In genomic region chr19:49378501-49378900, GRCh38 we compare ENCODE assay signal across 37 cellular contexts. TPM values are rescaled to one million over a fixed set of nuclear protein-coding genes. Genes with fewer than 3 reads are reported as not detected.
"Had no signal": no experiment of that assay in that cellular context is flagged by ENCODE, and none has a peak within 500 bp of the region (broad histone marks: within the 10 kb centered on the region; RNA-seq: fewer than 3 reads in every experiment).

No MANE protein-coding gene starts in this region.

- H3K36me3 Mint-ChIP-seq: activated CD4-positive, alpha-beta memory T cell treated with anti-CD3 and anti-CD28 coated beads for 36 hours had no signal

- ATAC-seq: activated CD8-positive, alpha-beta T cell treated with anti-CD3 and anti-CD28 coated beads for 36 hours; activated naive CD4-positive, alpha-beta T cell treated with anti-CD3 and anti-CD28 coated beads, Interleukin-2, amount 50 U/mL, for 72 hours; activated T-cell treated with anti-CD3 and anti-CD28 coated beads, Interleukin-2, amount 50 U/mL, for 4 hours; body of pancreas had no signal

- H3K4me3 ChIP-seq: adrenal gland, body of pancreas, breast epithelium had no signal

- H3K36me3 ChIP-seq: adrenal gland, brain microvascular endothelial cell, breast epithelium had no signal

- H3K4me3 Mint-ChIP-seq: activated B cell treated with CpG ODN at 0.5 μM for 24 hours; activated CD4-positive, alpha-beta memory T cell treated with anti-CD3 and anti-CD28 coated beads for 36 hours; activated CD4-positive, alpha-beta T cell treated with anti-CD3 and anti-CD28 coated beads, Interleukin-2, amount 10 ng/mL, durations not matched to agents 24 days and 14 days; activated CD8-positive, alpha-beta T cell treated with anti-CD3 and anti-CD28 coated beads for 36 hours; activated naive CD8-positive, alpha-beta T cell treated with anti-CD3 and anti-CD28 coated beads for 36 hours; activated T-cell treated with anti-CD3 and anti-CD28 coated beads, Interleukin-2, amount 50 U/mL, for 4 hours; T-helper 1 cell treated with Interleukin-12 subunit alpha and Interleukin-12 subunit beta and Interleukin-4 antibody, amounts not matched to agents 30 μg/mL and 1 μg/mL, for 36 hours; T-helper 2 cell treated with Interferon-gamma antibody and Interleukin-4, amounts not matched to agents 5 μg/mL and 100 μg/mL, for 36 hours had no signal

- H3K27me3 Mint-ChIP-seq: activated B cell treated with CpG ODN at 0.5 μM for 24 hours had no signal

- H3K4me1 ChIP-seq: adrenal gland, body of pancreas, breast epithelium had no signal

- H3K27ac ChIP-seq: adrenal gland, body of pancreas, brain microvascular endothelial cell, breast epithelium, VCaP had no signal

- FAIRE-seq: astrocyte, TTC549 had no signal

- H3K4me1 Mint-ChIP-seq: activated B cell treated with CpG ODN at 0.5 μM for 24 hours; activated CD4-positive, alpha-beta T cell treated with anti-CD3 and anti-CD28 coated beads, Interleukin-2, amount 10 ng/mL, durations not matched to agents 24 days and 14 days; activated naive CD8-positive, alpha-beta T cell treated with anti-CD3 and anti-CD28 coated beads for 36 hours had no signal

- DNase-seq: activated B cell treated with CpG ODN at 0.5 μM for 24 hours; activated CD4-positive, alpha-beta memory T cell treated with anti-CD3 and anti-CD28 coated beads for 36 hours; activated CD4-positive, alpha-beta T cell treated with anti-CD3 and anti-CD28 coated beads for 4 hours; activated CD4-positive, alpha-beta T cell treated with anti-CD3 and anti-CD28 coated beads, Interleukin-2, amount 10 ng/mL, durations not matched to agents 24 days and 14 days; activated CD4-positive, alpha-beta T cell treated with anti-CD3 and anti-CD28 coated beads, Interleukin-2, amount 50 U/mL, for 1 hour; activated CD4-positive, alpha-beta T cell treated with anti-CD3 and anti-CD28 coated beads, Interleukin-2, amount 50 U/mL, for 4 hours; activated CD4-positive, CD25-positive, alpha-beta regulatory T cell treated with anti-CD3 and anti-CD28 coated beads, Interleukin-2, amount 50 U/mL, for 72 hours; activated CD8-positive, alpha-beta memory T cell treated with anti-CD3 and anti-CD28 coated beads, Interleukin-2, amount 50 U/mL, for 4 hours; activated CD8-positive, alpha-beta T cell treated with anti-CD3 and anti-CD28 coated beads for 36 hours; activated effector memory CD4-positive, alpha-beta T cell treated with Interleukin-2 at 50 U/mL for 16 hours; activated gamma-delta T cell; activated naive CD4-positive, alpha-beta T cell treated with anti-CD3 and anti-CD28 coated beads, Interleukin-2, amount 50 U/mL, for 16 hours; activated naive CD4-positive, alpha-beta T cell treated with Interleukin-2 at 50 U/mL for 16 hours; activated naive CD8-positive, alpha-beta T cell treated with anti-CD3 and anti-CD28 coated beads for 36 hours; activated T-cell treated with anti-CD3 and anti-CD28 coated beads for 4 hours; activated T-cell treated with anti-CD3 and anti-CD28 coated beads, Interleukin-2, amount 50 U/mL, for 1 hour; activated T-cell treated with anti-CD3 and anti-CD28 coated beads, Interleukin-2, amount 50 U/mL, for 4 hours; adrenal gland; amniotic stem cell; aorta; body of pancreas; brain microvascular endothelial cell; central memory CD4-positive, alpha-beta T cell; T-helper 1 cell; T-helper 2 cell; T-helper 9 cell had no signal

- H3K27ac Mint-ChIP-seq: activated B cell treated with CpG ODN at 0.5 μM for 24 hours; activated CD4-positive, alpha-beta memory T cell treated with anti-CD3 and anti-CD28 coated beads for 36 hours; activated CD4-positive, alpha-beta T cell treated with anti-CD3 and anti-CD28 coated beads, Interleukin-2, amount 10 ng/mL, durations not matched to agents 24 days and 14 days; activated CD8-positive, alpha-beta T cell treated with anti-CD3 and anti-CD28 coated beads for 36 hours; activated naive CD4-positive, alpha-beta T cell treated with anti-CD3 and anti-CD28 coated beads, Interleukin-2, amount 50 U/mL, for 72 hours; activated naive CD8-positive, alpha-beta T cell treated with anti-CD3 and anti-CD28 coated beads for 36 hours; activated T-helper 2 cell treated with anti-CD3 and anti-CD28 coated beads, Interferon-gamma antibody, Interleukin-2, Interleukin-4, amounts not matched to agents 10 μg/mL and 5 μg/mL and 100 μg/mL, durations not matched to agents 14 hours and 24 hours and 36 hours; T-helper 1 cell treated with Interleukin-12 subunit alpha and Interleukin-12 subunit beta and Interleukin-4 antibody, amounts not matched to agents 30 μg/mL and 1 μg/mL, for 36 hours; T-helper 2 cell treated with Interferon-gamma antibody and Interleukin-4, amounts not matched to agents 5 μg/mL and 100 μg/mL, for 36 hours had no signal

- H3K9me3 ChIP-seq: body of pancreas had no signal

- H3K27me3 ChIP-seq: adrenal gland, body of pancreas, breast epithelium had no signal

RNA-seq across cellular contexts. Expression of gene KASH5, which starts 9.5 kb away (rescaled TPM):
- total RNA-seq: activated CD4-positive, alpha-beta T cell treated with anti-CD3 and anti-CD28 coated beads, Interleukin-2, amount 10 ng/mL, durations not matched to agents 24 days and 14 days; aorta; astrocyte; cardiac septum; cerebellum had no signal
- polyA plus RNA-seq: adrenal gland, aorta had no signal

RNA-seq across cellular contexts. Expression of gene DKKL1, which starts 14.8 kb away (rescaled TPM):
- total RNA-seq: activated CD4-positive, alpha-beta memory T cell treated with anti-CD3 and anti-CD28 coated beads for 36 hours; activated CD4-positive, alpha-beta T cell treated with anti-CD3 and anti-CD28 coated beads, Interleukin-2, amount 10 ng/mL, durations not matched to agents 24 days and 14 days; activated CD8-positive, alpha-beta memory T cell treated with anti-CD3 and anti-CD28 coated beads for 36 hours; activated CD8-positive, alpha-beta T cell treated with anti-CD3 and anti-CD28 coated beads for 36 hours; activated naive CD4-positive, alpha-beta T cell treated with anti-CD3 and anti-CD28 coated beads, Interleukin-2, amount 50 U/mL, for 72 hours; activated naive CD8-positive, alpha-beta T cell treated with anti-CD3 and anti-CD28 coated beads for 36 hours; activated T-cell treated with anti-CD3 and anti-CD28 coated beads, Interleukin-2, amount 50 U/mL, for 4 hours; activated T-helper 2 cell treated with anti-CD3 and anti-CD28 coated beads, Interferon-gamma antibody, Interleukin-2, Interleukin-4, amounts not matched to agents 10 μg/mL and 5 μg/mL and 100 μg/mL, durations not matched to agents 14 hours and 24 hours and 36 hours; body of pancreas; cardiac septum had no signal
- polyA plus RNA-seq: aorta had no signal

RNA-seq across cellular contexts. Expression of gene TEAD2, which starts 16.3 kb away (rescaled TPM):
- total RNA-seq: activated CD4-positive, alpha-beta memory T cell treated with anti-CD3 and anti-CD28 coated beads for 36 hours; activated CD4-positive, alpha-beta T cell treated with anti-CD3 and anti-CD28 coated beads, Interleukin-2, amount 10 ng/mL, durations not matched to agents 24 days and 14 days; activated CD8-positive, alpha-beta memory T cell treated with anti-CD3 and anti-CD28 coated beads for 36 hours; activated CD8-positive, alpha-beta T cell treated with anti-CD3 and anti-CD28 coated beads for 36 hours; activated naive CD8-positive, alpha-beta T cell treated with anti-CD3 and anti-CD28 coated beads for 36 hours; activated T-helper 2 cell treated with anti-CD3 and anti-CD28 coated beads, Interferon-gamma antibody, Interleukin-2, Interleukin-4, amounts not matched to agents 10 μg/mL and 5 μg/mL and 100 μg/mL, durations not matched to agents 14 hours and 24 hours and 36 hours had no signal

RNA-seq across cellular contexts. Expression of gene PTH2, which starts 44.7 kb away (rescaled TPM):
- total RNA-seq: activated B cell treated with CpG ODN at 0.5 μM for 24 hours; activated CD4-positive, alpha-beta memory T cell treated with anti-CD3 and anti-CD28 coated beads for 36 hours; activated CD4-positive, alpha-beta T cell treated with anti-CD3 and anti-CD28 coated beads, Interleukin-2, amount 10 ng/mL, durations not matched to agents 24 days and 14 days; activated CD8-positive, alpha-beta memory T cell treated with anti-CD3 and anti-CD28 coated beads for 36 hours; activated CD8-positive, alpha-beta T cell treated with anti-CD3 and anti-CD28 coated beads for 36 hours; activated naive CD4-positive, alpha-beta T cell treated with anti-CD3 and anti-CD28 coated beads, Interleukin-2, amount 50 U/mL, for 72 hours; activated naive CD8-positive, alpha-beta T cell treated with anti-CD3 and anti-CD28 coated beads for 36 hours; activated T-cell treated with anti-CD3 and anti-CD28 coated beads, Interleukin-2, amount 50 U/mL, for 4 hours; activated T-helper 2 cell treated with anti-CD3 and anti-CD28 coated beads, Interferon-gamma antibody, Interleukin-2, Interleukin-4, amounts not matched to agents 10 μg/mL and 5 μg/mL and 100 μg/mL, durations not matched to agents 14 hours and 24 hours and 36 hours; adrenal gland; aorta; astrocyte; body of pancreas; breast epithelium; cardiac septum; cerebellum had no signal
- polyA plus RNA-seq: adrenal gland, aorta had no signal
